Comparison of ENCODE assay signal across 8 cellular contexts in the genomic region with DNA sequence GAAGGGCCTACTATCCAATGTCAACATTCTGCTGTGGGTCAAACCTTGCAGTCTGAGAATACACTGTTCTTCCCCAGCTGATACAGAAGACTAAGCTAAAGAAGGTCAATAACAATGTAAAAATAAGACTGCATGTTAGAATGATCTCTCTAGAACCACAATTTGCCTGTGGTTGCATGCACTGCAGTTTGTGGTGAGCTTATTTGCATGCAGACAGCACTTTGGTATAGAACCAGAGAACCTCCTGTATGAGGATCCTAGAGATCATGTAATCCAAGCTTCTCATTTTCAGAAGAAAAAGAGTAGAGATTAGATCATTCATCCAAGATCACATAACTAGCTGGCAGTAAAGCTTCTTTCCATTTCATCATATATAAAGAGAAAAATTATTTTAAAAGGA. TPM values are rescaled to one million over a fixed set of nuclear protein-coding genes. Genes with fewer than 3 reads are reported as not detected.
DNase-seq lines count a peak whose midpoint lies in the region; ATAC-seq and TF ChIP-seq lines count a peak whose summit lies in the region.

No MANE protein-coding gene starts in this region.

- intact Hi-C loops in activated T-helper 2 cell treated with anti-CD3 and anti-CD28 coated beads, Interferon-gamma antibody, Interleukin-2, Interleukin-4, amounts not matched to agents 10 μg/mL and 5 μg/mL and 100 μg/mL, durations not matched to agents 14 hours and 24 hours and 36 hours (cut with micrococcal nuclease), result loop anchor here (2.0 kb wide), 1 partner anchor 15 kb away; no protein-coding TSS in a partner anchor

- DNase-seq in GM20000 (ENCODE audit: low spot score) (peak; percentile 65), kidney glomerular epithelial cell (lab: John Stamatoyannopoulos, UW) (no peak), NCI-H510A treated with DMSO at 0.1 percent for 48 hours (lab: John Stamatoyannopoulos, UW) (no peak), amniotic stem cell (lab: John Stamatoyannopoulos, UW) (no peak), SIG-M5 treated with dmso at 0.1 percent for 504 hours (lab: John Stamatoyannopoulos, UW; ENCODE audit: unreplicated experiment) (no peak)
- no peak for DNase-seq in activated T-helper 2 cell treated with anti-CD3 and anti-CD28 coated beads, Interferon-gamma antibody, Interleukin-2, Interleukin-4, amounts not matched to agents 10 μg/mL and 5 μg/mL and 100 μg/mL, durations not matched to agents 14 hours and 24 hours and 36 hours (ENCODE audit: low spot score)

- H3K36me3 Mint-ChIP-seq in activated T-helper 2 cell treated with anti-CD3 and anti-CD28 coated beads, Interferon-gamma antibody, Interleukin-2, Interleukin-4, amounts not matched to agents 10 μg/mL and 5 μg/mL and 100 μg/mL, durations not matched to agents 14 hours and 24 hours and 36 hours (ENCODE audit: low read depth), result peaks cover 22% of the 10 kb centered on the region

- peaks cover 17% of the 10 kb centered on the region for H3K4me1 Mint-ChIP-seq in activated T-helper 2 cell treated with anti-CD3 and anti-CD28 coated beads, Interferon-gamma antibody, Interleukin-2, Interleukin-4, amounts not matched to agents 10 μg/mL and 5 μg/mL and 100 μg/mL, durations not matched to agents 14 hours and 24 hours and 36 hours (ENCODE audit: low read depth)

- TF ChIP-seq CTCF in GM20000 (IDR thresholded peaks at IDR 0.05; ENCODE audit: extremely low read depth, missing control alignments), result no peak

- peak overlapping the region; percentile 22 for H3K27ac Mint-ChIP-seq in activated T-helper 2 cell treated with anti-CD3 and anti-CD28 coated beads, Interferon-gamma antibody, Interleukin-2, Interleukin-4, amounts not matched to agents 10 μg/mL and 5 μg/mL and 100 μg/mL, durations not matched to agents 14 hours and 24 hours and 36 hours

- no peak overlapping the region for H3K4me3 Mint-ChIP-seq in activated T-helper 2 cell treated with anti-CD3 and anti-CD28 coated beads, Interferon-gamma antibody, Interleukin-2, Interleukin-4, amounts not matched to agents 10 μg/mL and 5 μg/mL and 100 μg/mL, durations not matched to agents 14 hours and 24 hours and 36 hours (ENCODE audit: low read depth)

- ATAC-seq in GM18502 (IDR thresholded peaks at IDR 0.05; ENCODE audit: poor library complexity, unreplicated experiment), result peak; percentile 98
- peak; percentile 98 for ATAC-seq in HG03196 (IDR thresholded peaks at IDR 0.05; ENCODE audit: unreplicated experiment)

- no peaks in the 10 kb centered on the region for H3K27me3 Mint-ChIP-seq in activated T-helper 2 cell treated with anti-CD3 and anti-CD28 coated beads, Interferon-gamma antibody, Interleukin-2, Interleukin-4, amounts not matched to agents 10 μg/mL and 5 μg/mL and 100 μg/mL, durations not matched to agents 14 hours and 24 hours and 36 hours (ENCODE audit: low read depth)

- H3K9me3 Mint-ChIP-seq in activated T-helper 2 cell treated with anti-CD3 and anti-CD28 coated beads, Interferon-gamma antibody, Interleukin-2, Interleukin-4, amounts not matched to agents 10 μg/mL and 5 μg/mL and 100 μg/mL, durations not matched to agents 14 hours and 24 hours and 36 hours, result peaks cover 7% of the 10 kb centered on the region

RNA-seq across cellular contexts. Expression of a gene that starts 15.8 kb away (rescaled TPM):
- 11.8 and 16.5 TPM in 2 replicates for total RNA-seq in activated T-helper 2 cell treated with anti-CD3 and anti-CD28 coated beads, Interferon-gamma antibody, Interleukin-2, Interleukin-4, amounts not matched to agents 10 μg/mL and 5 μg/mL and 100 μg/mL, durations not matched to agents 14 hours and 24 hours and 36 hours

RNA-seq across cellular contexts. Expression of a gene that starts 59.5 kb away (rescaled TPM):
- 65.7 and 66.5 TPM in 2 replicates for total RNA-seq in activated T-helper 2 cell treated with anti-CD3 and anti-CD28 coated beads, Interferon-gamma antibody, Interleukin-2, Interleukin-4, amounts not matched to agents 10 μg/mL and 5 μg/mL and 100 μg/mL, durations not matched to agents 14 hours and 24 hours and 36 hours
